Comparison of ENCODE assay signal across 6 cellular contexts in the genomic region with DNA sequence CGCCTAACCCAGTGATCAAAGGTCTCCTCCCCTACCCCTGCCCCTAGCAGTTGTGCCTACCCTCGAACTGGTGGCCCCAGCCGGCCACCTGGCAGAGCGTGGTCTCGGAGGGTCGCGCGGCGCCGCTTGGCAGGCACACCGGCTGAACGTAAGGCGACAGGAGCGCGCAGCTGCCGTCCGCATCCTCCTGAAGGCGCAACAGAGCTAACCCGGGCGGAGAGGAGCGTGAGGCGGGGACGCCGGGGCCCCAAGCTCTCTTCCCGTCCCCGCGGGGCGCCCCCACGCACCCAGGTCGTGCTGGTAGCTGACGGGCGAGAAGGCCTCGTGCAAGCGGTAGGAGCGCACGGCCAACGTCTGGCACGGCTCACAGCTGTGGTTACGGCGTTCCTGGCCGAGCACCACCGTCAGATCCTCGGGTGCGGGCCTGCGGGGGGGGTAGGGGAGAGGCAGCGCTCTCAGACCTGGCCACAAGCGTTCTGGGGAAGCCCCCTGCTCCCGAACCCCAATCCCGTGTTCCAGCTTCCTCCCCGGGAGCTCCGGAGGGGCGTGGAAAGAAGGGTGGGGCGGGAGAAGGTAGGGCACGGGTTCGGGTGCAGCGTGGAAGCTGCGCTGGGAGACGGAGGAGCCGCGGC. TPM values are rescaled to one million over a fixed set of nuclear protein-coding genes. Genes with fewer than 3 reads are reported as not detected.
DNase-seq lines count a peak whose midpoint lies in the region; ATAC-seq and TF ChIP-seq lines count a peak whose summit lies in the region.

No MANE protein-coding gene starts in this region.

- H3K27ac ChIP-seq in left lung (no peak overlapping the region), gastroesophageal sphincter (peak overlapping the region in 1 of 4 donors; percentile 55)

- H3K27ac Mint-ChIP-seq in activated T-helper 1 cell treated with anti-CD3 and anti-CD28 coated beads, Interleukin-12 subunit alpha, Interleukin-12 subunit beta, Interleukin-2, Interleukin-4 antibody, amounts not matched to agents 30 ng/mL and 10 ng/mL and 1 ng/mL, durations not matched to agents 14 hours and 24 hours and 36 hours: peak overlapping the region; percentile 48

- no peak for TF ChIP-seq EP300 in gastroesophageal sphincter (IDR thresholded peaks at IDR 0.05)

- DNase-seq in DMS153 (lab: John Stamatoyannopoulos, UW) (peak; percentile 4), DMS153 treated with DMSO at 0.1 percent for 48 hours (lab: John Stamatoyannopoulos, UW; ENCODE audit: unreplicated experiment) (no peak), left lung (no peak)
- DNase-seq in activated T-helper 1 cell treated with anti-CD3 and anti-CD28 coated beads, Interleukin-12 subunit alpha, Interleukin-12 subunit beta, Interleukin-2, Interleukin-4 antibody, amounts not matched to agents 30 ng/mL and 10 ng/mL and 1 ng/mL, durations not matched to agents 14 hours and 24 hours and 36 hours (ENCODE audit: low spot score): peak; percentile 21

- H3K36me3 ChIP-seq in left lung (no peaks in the 10 kb centered on the region), gastroesophageal sphincter (no peaks in the 10 kb centered on the region)

- no peaks in the 10 kb centered on the region for H3K9me3 Mint-ChIP-seq in activated T-helper 1 cell treated with anti-CD3 and anti-CD28 coated beads, Interleukin-12 subunit alpha, Interleukin-12 subunit beta, Interleukin-2, Interleukin-4 antibody, amounts not matched to agents 30 ng/mL and 10 ng/mL and 1 ng/mL, durations not matched to agents 14 hours and 24 hours and 36 hours

- no peaks in the 10 kb centered on the region for H3K9me3 ChIP-seq in left lung
- no peaks in the 10 kb centered on the region for H3K9me3 ChIP-seq in gastroesophageal sphincter

- no CpG with 5 or more reads among the region's 60 CpGs for WGBS in gastroesophageal sphincter (ENCODE audit: low coverage in 1 of 2), 2 donors

- H3K4me1 Mint-ChIP-seq in activated T-helper 1 cell treated with anti-CD3 and anti-CD28 coated beads, Interleukin-12 subunit alpha, Interleukin-12 subunit beta, Interleukin-2, Interleukin-4 antibody, amounts not matched to agents 30 ng/mL and 10 ng/mL and 1 ng/mL, durations not matched to agents 14 hours and 24 hours and 36 hours (ENCODE audit: low read depth): peaks cover 17% of the 10 kb centered on the region

- H3K27me3 Mint-ChIP-seq in activated T-helper 1 cell treated with anti-CD3 and anti-CD28 coated beads, Interleukin-12 subunit alpha, Interleukin-12 subunit beta, Interleukin-2, Interleukin-4 antibody, amounts not matched to agents 30 ng/mL and 10 ng/mL and 1 ng/mL, durations not matched to agents 14 hours and 24 hours and 36 hours (ENCODE audit: insufficient read depth): peaks cover 34% of the 10 kb centered on the region

- H3K27me3 ChIP-seq in left lung (peaks cover 44 to 70% of the 10 kb centered on the region in 2 donors), gastroesophageal sphincter (peaks cover 78% of the 10 kb centered on the region)

- intact Hi-C loops in activated T-helper 1 cell treated with anti-CD3 and anti-CD28 coated beads, Interleukin-12 subunit alpha, Interleukin-12 subunit beta, Interleukin-2, Interleukin-4 antibody, amounts not matched to agents 30 ng/mL and 10 ng/mL and 1 ng/mL, durations not matched to agents 14 hours and 24 hours and 36 hours (cut with micrococcal nuclease): loop anchor here (1.0 to 2.0 kb wide), 8 partner anchors 13 to 189 kb away; partner anchors contain the start of genes LMAN2, PDLIM7, PRR7 and TMED9
- intact Hi-C loops in left lung (cut with DNase I): no loop called here

- ATAC-seq in HG03520 (IDR thresholded peaks at IDR 0.05; ENCODE audit: unreplicated experiment) (peak; percentile 16), left lung (peak; percentile 7), gastroesophageal sphincter (no peak)

- TF ChIP-seq POLR2A in gastroesophageal sphincter (IDR thresholded peaks at IDR 0.05): no peak

- H3K4me3 ChIP-seq in left lung (peak overlapping the region; percentile 58 to 68), gastroesophageal sphincter (peak overlapping the region in 1 of 2 donors; percentile 60)

- TF ChIP-seq CTCF in left lung (IDR thresholded peaks at IDR 0.05) (no peak), gastroesophageal sphincter (IDR thresholded peaks at IDR 0.05) (no peak)

- H3K4me1 ChIP-seq in left lung (peaks cover 21 to 49% of the 10 kb centered on the region in 2 donors), gastroesophageal sphincter (peaks cover 0 to 43% (median 36%) of the 10 kb centered on the region in 3 donors)

- H3K4me3 Mint-ChIP-seq in activated T-helper 1 cell treated with anti-CD3 and anti-CD28 coated beads, Interleukin-12 subunit alpha, Interleukin-12 subunit beta, Interleukin-2, Interleukin-4 antibody, amounts not matched to agents 30 ng/mL and 10 ng/mL and 1 ng/mL, durations not matched to agents 14 hours and 24 hours and 36 hours: peak overlapping the region; percentile 84

- no peaks in the 10 kb centered on the region for H3K36me3 Mint-ChIP-seq in activated T-helper 1 cell treated with anti-CD3 and anti-CD28 coated beads, Interleukin-12 subunit alpha, Interleukin-12 subunit beta, Interleukin-2, Interleukin-4 antibody, amounts not matched to agents 30 ng/mL and 10 ng/mL and 1 ng/mL, durations not matched to agents 14 hours and 24 hours and 36 hours (ENCODE audit: low read depth)

RNA-seq across cellular contexts. Expression of gene PFN3, which starts 2.8 kb away (rescaled TPM):
- not detected in 2 replicates for total RNA-seq in activated T-helper 1 cell treated with anti-CD3 and anti-CD28 coated beads, Interleukin-12 subunit alpha, Interleukin-12 subunit beta, Interleukin-2, Interleukin-4 antibody, amounts not matched to agents 30 ng/mL and 10 ng/mL and 1 ng/mL, durations not matched to agents 14 hours and 24 hours and 36 hours
- not detected for total RNA-seq in left lung
- total RNA-seq in gastroesophageal sphincter: not detected

RNA-seq across cellular contexts. Expression of gene F12, which starts 6.1 kb away (rescaled TPM):
- total RNA-seq in activated T-helper 1 cell treated with anti-CD3 and anti-CD28 coated beads, Interleukin-12 subunit alpha, Interleukin-12 subunit beta, Interleukin-2, Interleukin-4 antibody, amounts not matched to agents 30 ng/mL and 10 ng/mL and 1 ng/mL, durations not matched to agents 14 hours and 24 hours and 36 hours: 1.3 and 2.2 TPM in 2 replicates
- 1 to 10 TPM in 1 of 2 donors, under 1 TPM in 1; 0.63 to 1.1 TPM for total RNA-seq in left lung
- total RNA-seq in gastroesophageal sphincter: under 1 TPM in 2 of 4 donors, not detected in 2; 0.27 to 0.89 TPM

RNA-seq across cellular contexts. Expression of gene SLC34A1, which starts 19.1 kb away (rescaled TPM):
- 0.26 TPM in 1 of 2 replicates, not detected in the other for total RNA-seq in activated T-helper 1 cell treated with anti-CD3 and anti-CD28 coated beads, Interleukin-12 subunit alpha, Interleukin-12 subunit beta, Interleukin-2, Interleukin-4 antibody, amounts not matched to agents 30 ng/mL and 10 ng/mL and 1 ng/mL, durations not matched to agents 14 hours and 24 hours and 36 hours
- total RNA-seq in left lung (not detected), gastroesophageal sphincter (under 1 TPM in 1 of 4 donors, not detected in 3; 0.12 TPM)

RNA-seq across cellular contexts. Expression of gene GRK6, which starts 23.2 kb away (rescaled TPM):
- 122 and 132 TPM in 2 replicates for total RNA-seq in activated T-helper 1 cell treated with anti-CD3 and anti-CD28 coated beads, Interleukin-12 subunit alpha, Interleukin-12 subunit beta, Interleukin-2, Interleukin-4 antibody, amounts not matched to agents 30 ng/mL and 10 ng/mL and 1 ng/mL, durations not matched to agents 14 hours and 24 hours and 36 hours
- total RNA-seq in left lung: 10 to 100 TPM; 32.3 to 57.1 TPM
- total RNA-seq in gastroesophageal sphincter: 10 to 100 TPM; 20.7 to 42.3 (median 31.5) TPM

RNA-seq across cellular contexts. Expression of gene PRR7, which starts 43.3 kb away (rescaled TPM):
- total RNA-seq in activated T-helper 1 cell treated with anti-CD3 and anti-CD28 coated beads, Interleukin-12 subunit alpha, Interleukin-12 subunit beta, Interleukin-2, Interleukin-4 antibody, amounts not matched to agents 30 ng/mL and 10 ng/mL and 1 ng/mL, durations not matched to agents 14 hours and 24 hours and 36 hours: 10.3 and 11.2 TPM in 2 replicates
- total RNA-seq in left lung (1 to 10 TPM; 2.7 to 4.1 TPM), gastroesophageal sphincter (1 to 10 TPM in 3 of 4 donors, not detected in 1; 1.6 to 2.7 (median 2.2) TPM)

Comparison
In these comparisons a context has a peak if more than half of its experiments do, and no peak if none do; other contexts are left out.
1. DNase-seq: peak in DMS153 (single experiment) and activated T-helper 1 cell treated with anti-CD3 and anti-CD28 coated beads, Interleukin-12 subunit alpha, Interleukin-12 subunit beta, Interleukin-2, Interleukin-4 antibody, amounts not matched to agents 30 ng/mL and 10 ng/mL and 1 ng/mL, durations not matched to agents 14 hours and 24 hours and 36 hours (single experiment); none in DMS153 treated with DMSO at 0.1 percent for 48 hours (single experiment) and left lung (0 of 2).